12 cellular contexts compared by ENCODE assay signal in genomic region chr2:102080451-102081054, GRCh38.
DNase-seq lines count a peak whose midpoint lies in the region; ATAC-seq, FAIRE-seq and TF ChIP-seq lines count a peak whose summit lies in the region.
"Had no signal": no experiment of that assay in that cellular context is flagged by ENCODE, and none has a peak within 500 bp of the region (broad histone marks: within the 10 kb centered on the region; RNA-seq: fewer than 3 reads in every experiment).

No MANE protein-coding gene starts in this region.

- no peak overlapping the region for H2AFZ ChIP-seq in K562 (ENCODE audit: low read depth, low read length)

- peaks cover 29% of the 10 kb centered on the region for H3K4me1 ChIP-seq in CD4-positive, alpha-beta memory T cell (ENCODE audit: insufficient read depth, low read length)
- peaks cover 9 to 21% of the 10 kb centered on the region in 2 experiments; a peak in 4 of 5 replicates for H3K4me1 ChIP-seq in K562 (replicated peaks in 1 of 2; ENCODE audit: control insufficient read depth in 2 of 2, insufficient read depth in 2 of 2, low read length in 2 of 2)
- H3K4me1 ChIP-seq: uterus had no signal

- H4K20me1 ChIP-seq in K562 (replicated peaks; ENCODE audit: control insufficient read depth, insufficient read depth, low read length): no peaks in the 10 kb centered on the region

- no peaks in the 10 kb centered on the region for H3K36me3 Mint-ChIP-seq in CD4-positive, alpha-beta memory T cell
- no peaks in the 10 kb centered on the region for H3K36me3 Mint-ChIP-seq in Calu3 (ENCODE audit: insufficient read depth, unreplicated experiment)

- TF ChIP-seq POLR2A in K562 (conservative IDR thresholded peaks at IDR 0.05): no peak

- no peak for TF ChIP-seq RAD21 in K562 (CRISPR knock-in tag; conservative IDR thresholded peaks at IDR 0.05 in 1 of 2, IDR thresholded peaks at IDR 0.05 in 1 of 2)

- no peak overlapping the region for H3K4me2 ChIP-seq in K562 (ENCODE audit: insufficient read depth, low read length)

- POLR2A ChIA-PET in CD4-positive, alpha-beta memory T cell (lab: Charles Lee; ENCODE audit: partially characterized antibody): no interaction called here
- POLR2A ChIA-PET in K562 (lab: Yijun Ruan, JAX): interaction anchor here (1.1 kb wide), 1 partner anchor 10 kb away, joined by 3 read pairs; no protein-coding TSS in a partner anchor

- 74% methylated on average over 4 of the region's 4 CpGs for WGBS in K562 (ENCODE audit: insufficient coverage, low coverage, missing lambda C conversion rate)

- H3K27me3 Mint-ChIP-seq in CD4-positive, alpha-beta memory T cell: no peaks in the 10 kb centered on the region
- no peaks in the 10 kb centered on the region for H3K27me3 Mint-ChIP-seq in Calu3 (ENCODE audit: unreplicated experiment)

- H3K27ac ChIP-seq in CD4-positive, alpha-beta memory T cell (ENCODE audit: low read depth, low read length): no peak overlapping the region
- no peak overlapping the region for H3K27ac ChIP-seq in K562 (ENCODE audit: extremely low read depth, low read depth, low read length)
- no peak overlapping the region for H3K27ac ChIP-seq in substantia nigra (ENCODE audit: low read depth, low read length, poor library complexity, severe bottlenecking)
- H3K27ac ChIP-seq: uterus had no signal

- peak overlapping the region in 4 of 8 donors; percentile 22 to 67 (median 48) for H3K4me3 Mint-ChIP-seq in CD4-positive, alpha-beta memory T cell
- H3K4me3 Mint-ChIP-seq in Calu3 (ENCODE audit: low read depth, unreplicated experiment): no peak overlapping the region

- H3K9ac ChIP-seq in K562 (ENCODE audit: insufficient read depth in 1 of 2, low read depth in 2 of 2, low read length in 2 of 2): no peak overlapping the region

- no peaks in the 10 kb centered on the region for H3K27me3 ChIP-seq in CD4-positive, alpha-beta memory T cell (ENCODE audit: insufficient read depth, low read length)
- no peaks in the 10 kb centered on the region for H3K27me3 ChIP-seq in K562 (ENCODE audit: control insufficient read depth in 2 of 2, insufficient read depth in 2 of 2, low read length in 2 of 2)
- H3K27me3 ChIP-seq: uterus had no signal

- no peaks in the 10 kb centered on the region for H3K9me3 ChIP-seq in CD4-positive, alpha-beta memory T cell (ENCODE audit: control insufficient read depth in 1 of 2, low read length in 2 of 2)
- H3K9me3 ChIP-seq in K562 (replicated peaks; ENCODE audit: control insufficient read depth, insufficient read depth, low read depth, low read length): no peaks in the 10 kb centered on the region
- H3K9me3 ChIP-seq: uterus had no signal

- TF ChIP-seq EP300 in K562 (IDR thresholded peaks at IDR 0.05; ENCODE audit: low read length): no peak

- intact Hi-C loops in CD4-positive, alpha-beta memory T cell (cut with micrococcal nuclease): loop anchor here (10.0 kb wide), 1 partner anchor 274 kb away; the partner anchor contains the start of gene IL18R1
- intact Hi-C loops in K562 (cut with micrococcal nuclease) (no loop called here), Calu3 (cut with micrococcal nuclease; ENCODE audit: unreplicated experiment) (no loop called here)

- H3K9me1 ChIP-seq in K562 (ENCODE audit: control insufficient read depth, insufficient read depth, low read length): no peaks in the 10 kb centered on the region

- ATAC-seq in HG03354 (IDR thresholded peaks at IDR 0.05; ENCODE audit: poor library complexity, severe bottlenecking, unreplicated experiment): peak; percentile 55
- no peak for ATAC-seq in K562

- in situ Hi-C loops in K562 (cut with MboI): no loop called here

- peak overlapping the region in 6 of 7 donors; percentile 42 to 83 (median 70) for H3K27ac Mint-ChIP-seq in CD4-positive, alpha-beta memory T cell
- H3K27ac Mint-ChIP-seq in Calu3 (ENCODE audit: unreplicated experiment): no peak overlapping the region

- peaks cover 26 to 43% (median 35%) of the 10 kb centered on the region in 4 donors for H3K4me1 Mint-ChIP-seq in CD4-positive, alpha-beta memory T cell
- peaks cover 16% of the 10 kb centered on the region for H3K4me1 Mint-ChIP-seq in Calu3 (ENCODE audit: low read depth, unreplicated experiment)

- BruUV-seq in K562 (replicated peaks; lab: Mats Ljungman, UMichigan) (no TSS peak), Calu3 (replicated peaks; lab: Mats Ljungman, UMichigan) (no TSS peak)

- DNase-seq in CD4-positive, alpha-beta memory T cell: no peak
- DNase-seq in GM19239 (ENCODE audit: insufficient read length, low spot score) (no peak), K562 (ENCODE audit: extremely low read depth in 1 of 4, low spot score in 3 of 4) (no peak), substantia nigra (lab: John Stamatoyannopoulos, UW) (no peak), foreskin melanocyte (no peak), Calu3 (no peak)
- no peak for DNase-seq in activated CD4-positive, alpha-beta T cell treated with anti-CD3 and anti-CD28 coated beads, Interleukin-2, amount 50 U/mL, for 4 hours
- DNase-seq: RPMI8226, uterus had no signal

- TF ChIP-seq CTCF in K562 (IDR thresholded peaks at IDR 0.05 in 2 of 3, conservative IDR thresholded peaks at IDR 0.05 in 1 of 3; ENCODE audit: insufficient read depth in 2 of 3, low read depth in 1 of 3, low read length in 3 of 3): no peak
- TF ChIP-seq CTCF in Calu3 (IDR thresholded peaks at IDR 0.05; ENCODE audit: unreplicated experiment): no peak

- H3K4me3 ChIP-seq in CD4-positive, alpha-beta memory T cell (ENCODE audit: low read length in 2 of 2): no peak overlapping the region
- no peak overlapping the region for H3K4me3 ChIP-seq in K562
- H3K4me3 ChIP-seq: lung, uterus had no signal

- peak; percentile 82 for FAIRE-seq in GM19239 (lab: Jason Lieb, UNC)
- FAIRE-seq in K562 (lab: Jason Lieb, UNC): no peak
- FAIRE-seq: H54 had no signal

- H3K36me3 ChIP-seq in CD4-positive, alpha-beta memory T cell (ENCODE audit: insufficient read depth, low read length): no peaks in the 10 kb centered on the region
- H3K36me3 ChIP-seq in K562 (ENCODE audit: control insufficient read depth, insufficient read depth, low read length): no peaks in the 10 kb centered on the region
- H3K36me3 ChIP-seq: uterus had no signal

- H3K9me3 Mint-ChIP-seq in CD4-positive, alpha-beta memory T cell: no peaks in the 10 kb centered on the region
- peaks cover 2% of the 10 kb centered on the region for H3K9me3 Mint-ChIP-seq in Calu3 (ENCODE audit: low read depth, unreplicated experiment)

- no peaks in the 10 kb centered on the region for H3K79me2 ChIP-seq in K562 (ENCODE audit: control insufficient read depth, insufficient read depth, low read length)

- CTCF ChIA-PET in CD4-positive, alpha-beta memory T cell (lab: Charles Lee; ENCODE audit: partially characterized antibody): interaction anchor here (1.2 to 1.5 kb wide), 2 partner anchors 20 to 160 kb away, joined by 3 read pairs; no protein-coding TSS in a partner anchor
- CTCF ChIA-PET in K562 (lab: Yijun Ruan, JAX; ENCODE audit: low intra/inter-chr PET ratio) (no interaction called here), Calu3 (lab: Charles Lee) (no interaction called here)

TF ChIP-seq in K562, 482 proteins besides CTCF, POLR2A, EP300 and RAD21 (continues in another document):
- TF ChIP-seq NCOA2 (IDR thresholded peaks at IDR 0.05; ENCODE audit: partially characterized antibody in 2 of 2): no peak
- no peak for TF ChIP-seq TAF9B (IDR thresholded peaks at IDR 0.05; ENCODE audit: partially characterized antibody)
- peak; percentile 87 for TF ChIP-seq MAFF (IDR thresholded peaks at IDR 0.05; ENCODE audit: low read length)
- TF ChIP-seq ZNF316 (IDR thresholded peaks at IDR 0.05): peak; percentile 93
- TF ChIP-seq RBFOX2 (IDR thresholded peaks at IDR 0.05; ENCODE audit: low read depth, low read length): no peak
- no peak for TF ChIP-seq KAT8 (IDR thresholded peaks at IDR 0.05; ENCODE audit: low read depth)
- peak; percentile 11; the same call in 1 of the 2 replicates for TF ChIP-seq JUND (IDR thresholded peaks at IDR 0.05; ENCODE audit: borderline replicate concordance, low read depth, low read length)
- TF ChIP-seq JUND (tag; IDR thresholded peaks at IDR 0.05; ENCODE audit: borderline replicate concordance, low read depth, low read length): peak; percentile 40; the same call in 1 of the 3 replicates
- TF ChIP-seq C11orf30 (IDR thresholded peaks at IDR 0.05; ENCODE audit: low read depth): peak; percentile 85
- 0 out of 2 replicates have a peak, but pooled peaks have one; percentile 25 for TF ChIP-seq ZNF592 (IDR thresholded peaks at IDR 0.05)
- no peak for TF ChIP-seq TCF7 (IDR thresholded peaks at IDR 0.05; ENCODE audit: borderline replicate concordance)
- no peak for TF ChIP-seq LARP7 (IDR thresholded peaks at IDR 0.05)
- TF ChIP-seq CBX2 (IDR thresholded peaks at IDR 0.05; ENCODE audit: insufficient read depth, low read length, poor library complexity, severe bottlenecking): no peak
- peak; percentile 91 for TF ChIP-seq FOXJ2 (tag; IDR thresholded peaks at IDR 0.05)
- no peak for TF ChIP-seq NCOR1 (IDR thresholded peaks at IDR 0.05)
- TF ChIP-seq FOSL1 (tag; conservative IDR thresholded peaks at IDR 0.05): 0 out of 2 replicates have a peak, but pooled peaks have one; percentile 39
